12 cellular contexts compared by ENCODE assay signal in genomic region chr11:15199693-15200092, GRCh38.
A peak's percentile ranks its signal among the peaks of the same experiment; 100 is the strongest.
DNase-seq lines count a peak whose midpoint lies in the region; ATAC-seq, FAIRE-seq and TF ChIP-seq lines count a peak whose summit lies in the region.
"Had no signal": no experiment of that assay in that cellular context is flagged by ENCODE, and none has a peak within 500 bp of the region (broad histone marks: within the 10 kb centered on the region; RNA-seq: fewer than 3 reads in every experiment).

No MANE protein-coding gene starts in this region.

- no peak overlapping the region for H3K27ac ChIP-seq in IMR-90 (ENCODE audit: insufficient read depth, low read length)
- peak overlapping the region in 1 of 4 donors; percentile 8 for H3K27ac ChIP-seq in gastrocnemius medialis
- H3K27ac ChIP-seq in ovary: no peak overlapping the region
- H3K27ac ChIP-seq: SJCRH30, skin epidermis had no signal

- no peak overlapping the region for H3K27ac Mint-ChIP-seq in chondrocyte (ENCODE audit: unreplicated experiment)
- H3K27ac Mint-ChIP-seq: activated T-helper 17 cell treated with anti-CD3 and anti-CD28 coated beads, Interleukin-2, amount 50 U/mL, for 72 hours had no signal

- dilution Hi-C loops in IMR-90 (cut with HindIII; ENCODE audit: low sequenced_read_pairs, unreplicated experiment): no loop called here

- no peak overlapping the region for H2BK120ac ChIP-seq in IMR-90 (ENCODE audit: low read depth, low read length)

- no peak overlapping the region for H3K14ac ChIP-seq in IMR-90 (replicated peaks; ENCODE audit: low read depth, low read length)

- DNase-seq in IMR-90: peak; percentile 71
- peak; percentile 52 for DNase-seq in RCC 7860 (ENCODE audit: low spot score)
- peak; percentile 23 for DNase-seq in fibroblast of the conjunctiva (ENCODE audit: low read depth)
- DNase-seq in gastrocnemius medialis: peak; percentile 65 to 77
- DNase-seq in GM10266 (ENCODE audit: extremely low spot score): no peak
- no peak for DNase-seq in chondrocyte (ENCODE audit: low spot score)
- DNase-seq in ovary: no peak
- DNase-seq: NCI-H1930, SJCRH30 had no signal

- no peak overlapping the region for H3K18ac ChIP-seq in IMR-90 (ENCODE audit: low read depth, low read length)

- no peaks in the 10 kb centered on the region for H3K9me3 Mint-ChIP-seq in chondrocyte (ENCODE audit: low read depth)
- H3K9me3 Mint-ChIP-seq: activated T-helper 17 cell treated with anti-CD3 and anti-CD28 coated beads, Interleukin-2, amount 50 U/mL, for 72 hours had no signal

- H3K27me3 Mint-ChIP-seq in chondrocyte (ENCODE audit: low read depth): peaks cover 6% of the 10 kb centered on the region
- H3K27me3 Mint-ChIP-seq: activated T-helper 17 cell treated with anti-CD3 and anti-CD28 coated beads, Interleukin-2, amount 50 U/mL, for 72 hours had no signal

- H3K9ac ChIP-seq in IMR-90 (ENCODE audit: low read depth, low read length): no peak overlapping the region

- H3K4me3 ChIP-seq in IMR-90 (ENCODE audit: insufficient read depth, low read depth, low read length) (no peak overlapping the region), gastrocnemius medialis (no peak overlapping the region), ovary (no peak overlapping the region)
- H3K4me3 ChIP-seq: SJCRH30, skin epidermis had no signal

- no peak overlapping the region for H3K23ac ChIP-seq in IMR-90 (ENCODE audit: low read depth, low read length)

- no peak overlapping the region for H3K4me2 ChIP-seq in IMR-90 (ENCODE audit: low read depth, low read length)

- peak; percentile 74 for FAIRE-seq in RCC 7860 (lab: Jason Lieb, UNC)
- FAIRE-seq: D721Med had no signal

- H3K9me1 ChIP-seq in IMR-90 (ENCODE audit: insufficient read depth, low read length): peaks cover 29% of the 10 kb centered on the region

- CTCF ChIA-PET in IMR-90 (lab: Yijun Ruan, JAX): interaction anchor here (0.7 to 1.2 kb wide), 2 partner anchors 14 to 30 kb away, joined by 3 read pairs; no protein-coding TSS in a partner anchor

- H3K4ac ChIP-seq in IMR-90 (ENCODE audit: low read depth, low read length): peak overlapping the region; percentile 20; the same call in 1 of the 2 replicates

- in situ Hi-C loops in IMR-90 (cut with MboI; ENCODE audit: low sequenced_read_pairs): loop anchor here (5.0 kb wide), 1 partner anchor 92 kb away; no protein-coding TSS in a partner anchor
- in situ Hi-C loops in gastrocnemius medialis (cut with MboI; ENCODE audit: low sequenced_read_pairs in 4 of 4): loop anchor here in 1 of 4 donors (10.0 kb wide), 1 partner anchor 95 kb away; no protein-coding TSS in a partner anchor

- H3K36me3 Mint-ChIP-seq in chondrocyte (ENCODE audit: low read depth): no peaks in the 10 kb centered on the region

- no peak overlapping the region for H2BK5ac ChIP-seq in IMR-90 (ENCODE audit: low read depth, low read length, poor library complexity, severe bottlenecking)

- H3K79me1 ChIP-seq in IMR-90 (ENCODE audit: low read depth in 1 of 2, low read length in 2 of 2): no peaks in the 10 kb centered on the region

- TF ChIP-seq RAD21 in IMR-90 (IDR thresholded peaks at IDR 0.05; ENCODE audit: low read length): no peak

- peak; percentile 12; the same call in 1 of the 2 replicates for ATAC-seq in IMR-90 (ENCODE audit: low read depth)
- ATAC-seq in gastrocnemius medialis: peak; percentile 94 to 96
- ATAC-seq: activated T-helper 17 cell treated with anti-CD3 and anti-CD28 coated beads, Interleukin-2, amount 50 U/mL, for 72 hours had no signal

- no peak overlapping the region for H3K56ac ChIP-seq in IMR-90 (ENCODE audit: extremely low read depth, insufficient read depth, low read length)

- H2BK20ac ChIP-seq in IMR-90 (ENCODE audit: low read depth, low read length): no peak overlapping the region

- H3K4me3 Mint-ChIP-seq in chondrocyte (ENCODE audit: unreplicated experiment): no peak overlapping the region
- H3K4me3 Mint-ChIP-seq: activated T-helper 17 cell treated with anti-CD3 and anti-CD28 coated beads, Interleukin-2, amount 50 U/mL, for 72 hours had no signal

- H3K9me3 ChIP-seq in IMR-90 (ENCODE audit: control insufficient read depth, insufficient read depth, low read length) (no peaks in the 10 kb centered on the region), gastrocnemius medialis (no peaks in the 10 kb centered on the region), ovary (no peaks in the 10 kb centered on the region)
- H3K9me3 ChIP-seq: SJCRH30 had no signal

- TF ChIP-seq CTCF in IMR-90 (conservative IDR thresholded peaks at IDR 0.05; ENCODE audit: low read depth, low read length) (no peak), gastrocnemius medialis (IDR thresholded peaks at IDR 0.05 in 4 of 5, conservative IDR thresholded peaks at IDR 0.05 in 1 of 5) (no peak), GM10266 (IDR thresholded peaks at IDR 0.05; ENCODE audit: control insufficient read depth, insufficient read depth, low read depth, missing control alignments) (no peak), chondrocyte (IDR thresholded peaks at IDR 0.05) (no peak), ovary (IDR thresholded peaks at IDR 0.05) (no peak)

- peak overlapping the region; percentile 20; the same call in 1 of the 2 replicates for H2AK5ac ChIP-seq in IMR-90 (ENCODE audit: low read depth, low read length)

- POLR2A ChIA-PET in IMR-90 (lab: Charles Lee; ENCODE audit: unreplicated experiment): interaction anchor here (0.7 to 0.9 kb wide), 2 partner anchors 54 to 76 kb away, joined by 4 to 10 read pairs; no protein-coding TSS in a partner anchor

- H4K8ac ChIP-seq in IMR-90 (ENCODE audit: low read depth in 2 of 2, low read length in 2 of 2): no peak overlapping the region

- H2BK15ac ChIP-seq in IMR-90 (ENCODE audit: low read depth, low read length): no peak overlapping the region

- no peak overlapping the region for H2AK9ac ChIP-seq in IMR-90 (replicated peaks; ENCODE audit: low read depth, low read length, poor library complexity)

- WGBS in IMR-90 (ENCODE audit: extremely low coverage in 2 of 2, insufficient read length in 1 of 2), 2 experiments: no CpG with 5 or more reads among the region's 3 CpGs
- WGBS in ovary, 3 donors: 76 to 82% (median 78%) methylated on average over 3 of the region's 3 CpGs

- no peak overlapping the region for H4K91ac ChIP-seq in IMR-90 (ENCODE audit: insufficient read depth, low read depth, low read length)

- H4K20me1 ChIP-seq in IMR-90 (ENCODE audit: insufficient read depth, low read length): no peaks in the 10 kb centered on the region

- H3K4me1 ChIP-seq in IMR-90 (ENCODE audit: control insufficient read depth, insufficient read depth, low read length) (peaks cover 24% of the 10 kb centered on the region), gastrocnemius medialis (peaks cover 25 to 29% of the 10 kb centered on the region in 2 donors), ovary (ENCODE audit: insufficient read depth) (no peaks in the 10 kb centered on the region)
- H3K4me1 ChIP-seq: SJCRH30 had no signal

- H4K5ac ChIP-seq in IMR-90 (ENCODE audit: low read depth, low read length): no peak overlapping the region

- intact Hi-C loops in IMR-90 (cut with micrococcal nuclease) (loop anchor here (5.0 to 10.0 kb wide), 3 partner anchors 37 to 675 kb away; partner anchors contain the start of gene PSMA1), gastrocnemius medialis (cut with DNase I; ENCODE audit: low total_unique reads) (no loop called here), ovary (cut with DNase I) (no loop called here)

- H3K27me3 ChIP-seq in IMR-90 (ENCODE audit: control insufficient read depth, insufficient read depth, low read length) (no peaks in the 10 kb centered on the region), gastrocnemius medialis (no peaks in the 10 kb centered on the region), ovary (no peaks in the 10 kb centered on the region)

- TF ChIP-seq POLR2A in IMR-90 (IDR thresholded peaks at IDR 0.05; ENCODE audit: low read depth, low read length) (no peak), gastrocnemius medialis (IDR thresholded peaks at IDR 0.05) (no peak), ovary (IDR thresholded peaks at IDR 0.05) (no peak)

- H3K36me3 ChIP-seq in IMR-90 (ENCODE audit: control insufficient read depth, insufficient read depth, low read length) (no peaks in the 10 kb centered on the region), gastrocnemius medialis (no peaks in the 10 kb centered on the region), ovary (no peaks in the 10 kb centered on the region)
- H3K36me3 ChIP-seq: SJCRH30 had no signal

- no TSS peak for BruUV-seq in IMR-90 (replicated peaks; lab: Mats Ljungman, UMichigan)

- H2AFZ ChIP-seq in IMR-90 (replicated peaks; ENCODE audit: low read length, poor library complexity): no peak overlapping the region

- H3K4me1 Mint-ChIP-seq in chondrocyte (ENCODE audit: low read depth): peaks cover 8% of the 10 kb centered on the region
- H3K4me1 Mint-ChIP-seq: activated T-helper 17 cell treated with anti-CD3 and anti-CD28 coated beads, Interleukin-2, amount 50 U/mL, for 72 hours had no signal

- no peak for TF ChIP-seq EP300 in ovary (IDR thresholded peaks at IDR 0.05)

TF ChIP-seq in IMR-90, 13 proteins besides CTCF, POLR2A, EP300 and RAD21:
- TF ChIP-seq BHLHE40 (IDR thresholded peaks at IDR 0.05; ENCODE audit: low read depth, low read length) (no peak), MXI1 (IDR thresholded peaks at IDR 0.05; ENCODE audit: borderline replicate concordance, low read depth, low read length) (no peak)

Comparison
In these comparisons a context has a peak if more than half of its experiments do, and no peak if none do; other contexts are left out.
1. DNase-seq: peak in IMR-90 (single experiment), RCC 7860 (single experiment), fibroblast of the conjunctiva (single experiment) and gastrocnemius medialis (2 of 2); none in GM10266 (single experiment), chondrocyte (single experiment) and ovary (0 of 5).